ENCODE assay signal across 20 cellular contexts in the genomic region with DNA sequence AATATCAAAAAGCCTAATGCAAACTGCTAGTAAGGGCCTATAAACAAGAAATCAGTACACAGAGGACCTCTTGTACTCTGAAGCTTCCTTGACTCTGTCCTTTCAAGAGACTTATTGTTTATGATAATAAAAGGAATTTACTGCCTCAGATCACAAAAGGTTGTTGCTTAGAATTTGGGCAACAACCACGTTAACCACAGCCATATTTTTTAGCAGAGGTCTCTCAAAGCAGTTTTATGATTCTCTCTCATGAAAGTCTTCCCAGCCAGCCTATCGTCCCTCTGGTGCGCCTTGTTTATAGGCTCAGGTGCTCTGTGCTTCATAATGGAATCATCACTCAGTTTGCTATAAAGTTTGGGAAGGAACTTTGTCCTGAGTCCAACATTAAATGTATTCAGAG.
A peak's percentile ranks its signal among the peaks of the same experiment; 100 is the strongest.
DNase-seq lines count a peak whose midpoint lies in the region; TF ChIP-seq lines count a peak whose summit lies in the region.
"Had no signal": no experiment of that assay in that cellular context is flagged by ENCODE, and none has a peak within 500 bp of the region (broad histone marks: within the 10 kb centered on the region; RNA-seq: fewer than 3 reads in every experiment).

No MANE protein-coding gene starts in this region.

- H3K27me3 ChIP-seq in HAP-1 (ENCODE audit: low read depth) (no peaks in the 10 kb centered on the region), mucosa of rectum (ENCODE audit: control insufficient read depth in 2 of 2, insufficient read depth in 2 of 2, low read length in 2 of 2) (no peaks in the 10 kb centered on the region), smooth muscle cell (ENCODE audit: low read depth) (no peaks in the 10 kb centered on the region)
- H3K27me3 ChIP-seq: Peyer's patch had no signal

- WGBS in smooth muscle cell (ENCODE audit: low lambda C conversion rate) = 55% methylated on average over 3 of the region's 3 CpGs

- DNase-seq in HAP-1 (ENCODE audit: low spot score in 2 of 2) (peak; percentile 17 to 70), fibroblast of villous mesenchyme (ENCODE audit: low read depth) (peak; percentile 69), smooth muscle cell (lab: John Stamatoyannopoulos, UW; ENCODE audit: unreplicated experiment) (no peak), HCEC 1CT (no peak), mucosa of gallbladder (ENCODE audit: low spot score) (no peak)
- DNase-seq in stimulated activated CD8-positive, alpha-beta memory T cell treated with anti-CD3 and anti-CD28 coated beads, Interleukin-4, amount 100 ng/mL, for 48 hours = no peak
- DNase-seq: CD8-positive, alpha-beta memory T cell; DMS53; GDM1; GOT3; KG1; NCI-H1092 treated with DMSO at 0.1 percent for 48 hours; NCI-H146; NCI-H2171; NCI-H345; NCI-H524; NCI-H774 had no signal

- H3K79me2 ChIP-seq in smooth muscle cell (ENCODE audit: low read depth) = no peaks in the 10 kb centered on the region

- H3K36me3 ChIP-seq in HAP-1 (replicated peaks) (no peaks in the 10 kb centered on the region), mucosa of rectum (ENCODE audit: control insufficient read depth in 2 of 2, insufficient read depth in 2 of 2, low read length in 2 of 2) (no peaks in the 10 kb centered on the region), smooth muscle cell (ENCODE audit: low read depth) (no peaks in the 10 kb centered on the region)
- H3K36me3 ChIP-seq: Peyer's patch had no signal

- peaks cover 3% of the 10 kb centered on the region for H3F3A ChIP-seq in smooth muscle cell (ENCODE audit: low read depth)

- no peak overlapping the region for H3K4me2 ChIP-seq in smooth muscle cell

- H3K9ac ChIP-seq in mucosa of rectum (ENCODE audit: low read depth in 1 of 2, low read length in 2 of 2) (peak overlapping the region in 1 of 2 donors; percentile 14), smooth muscle cell (ENCODE audit: low read depth) (no peak overlapping the region)

- H3K4me1 ChIP-seq in HAP-1 = peaks cover 25% of the 10 kb centered on the region
- H3K4me1 ChIP-seq in mucosa of rectum (ENCODE audit: control insufficient read depth in 2 of 2, insufficient read depth in 2 of 2, low read length in 2 of 2) = peaks cover 13 to 30% of the 10 kb centered on the region in 2 donors
- peaks cover 4% of the 10 kb centered on the region for H3K4me1 ChIP-seq in smooth muscle cell (ENCODE audit: low read depth)

- in situ Hi-C loops in HAP-1 (cut with MboI; ENCODE audit: low sequenced_read_pairs) = no loop called here

- H3K4me3 ChIP-seq in HAP-1 (no peak overlapping the region), fibroblast of villous mesenchyme (ENCODE audit: low read depth, low read length) (no peak overlapping the region), mucosa of rectum (ENCODE audit: low read length in 2 of 2) (no peak overlapping the region), smooth muscle cell (no peak overlapping the region)
- H3K4me3 ChIP-seq: Peyer's patch had no signal

- H2AFZ ChIP-seq in smooth muscle cell (ENCODE audit: low read depth) = peak overlapping the region; percentile 42

- no peak for TF ChIP-seq CTCF in fibroblast of villous mesenchyme (IDR thresholded peaks at IDR 0.05; ENCODE audit: insufficient read depth, low read depth, low read length)
- no peak for TF ChIP-seq CTCF in smooth muscle cell (IDR thresholded peaks at IDR 0.05; ENCODE audit: borderline replicate concordance, insufficient read depth, poor library complexity, severe bottlenecking)

- H4K20me1 ChIP-seq in smooth muscle cell (ENCODE audit: low read depth) = no peaks in the 10 kb centered on the region

- peak overlapping the region; percentile 73 to 80 for H3K27ac ChIP-seq in mucosa of rectum (ENCODE audit: low read depth in 2 of 2, low read length in 2 of 2)
- H3K27ac ChIP-seq in smooth muscle cell (ENCODE audit: low read depth) = no peak overlapping the region
- H3K27ac ChIP-seq: C4-2B, Peyer's patch had no signal

- H3K9me3 ChIP-seq in HAP-1 (peaks cover 2% of the 10 kb centered on the region), mucosa of rectum (ENCODE audit: control insufficient read depth in 2 of 2, low read length in 2 of 2) (no peaks in the 10 kb centered on the region), smooth muscle cell (replicated peaks; ENCODE audit: low read depth) (no peaks in the 10 kb centered on the region)
- H3K9me3 ChIP-seq: Peyer's patch had no signal

Comparison
In these comparisons a context has a peak if more than half of its experiments do, and no peak if none do; other contexts are left out.
1. DNase-seq: peak in HAP-1 (2 of 2) and fibroblast of villous mesenchyme (single experiment); none in smooth muscle cell (single experiment), HCEC 1CT (single experiment), stimulated activated CD8-positive, alpha-beta memory T cell treated with anti-CD3 and anti-CD28 coated beads, Interleukin-4, amount 100 ng/mL, for 48 hours (single experiment) and mucosa of gallbladder (single experiment).